ENCODE assay signal across 1 cellular context in the genomic region with DNA sequence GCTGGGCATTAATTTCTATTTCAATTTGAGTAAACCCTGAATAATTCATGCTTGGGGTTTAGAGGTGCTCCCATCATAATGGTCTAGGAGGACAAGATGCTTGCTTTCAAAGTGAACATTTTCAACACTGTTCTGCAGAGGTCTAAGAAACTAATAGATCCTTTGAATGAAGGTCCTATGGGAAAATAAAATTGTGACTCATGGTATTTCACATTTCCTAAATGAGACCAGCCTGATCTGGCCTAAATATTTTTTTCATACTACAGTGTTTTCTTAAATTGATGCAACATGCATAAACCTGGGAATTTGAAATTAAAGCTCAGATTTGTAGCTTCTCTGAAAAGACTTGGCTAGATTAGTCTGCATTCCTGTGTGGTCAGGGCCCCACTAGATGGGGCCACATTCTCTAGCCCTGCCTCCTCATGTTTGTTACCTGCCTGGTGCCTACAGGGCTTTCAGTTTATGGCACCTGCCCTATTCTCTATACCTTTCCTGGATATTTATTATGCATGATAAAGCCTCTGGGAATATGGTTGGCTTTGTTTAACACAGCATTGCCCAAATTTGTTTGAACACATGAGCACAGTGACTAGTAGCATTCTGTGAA.
TF ChIP-seq lines count a peak whose summit lies in the region.

No MANE protein-coding gene starts in this region.

TF ChIP-seq in WTC11, 78 proteins besides CTCF, POLR2A, EP300 and RAD21 (continued from another document):
- TF ChIP-seq, protein P1, sequence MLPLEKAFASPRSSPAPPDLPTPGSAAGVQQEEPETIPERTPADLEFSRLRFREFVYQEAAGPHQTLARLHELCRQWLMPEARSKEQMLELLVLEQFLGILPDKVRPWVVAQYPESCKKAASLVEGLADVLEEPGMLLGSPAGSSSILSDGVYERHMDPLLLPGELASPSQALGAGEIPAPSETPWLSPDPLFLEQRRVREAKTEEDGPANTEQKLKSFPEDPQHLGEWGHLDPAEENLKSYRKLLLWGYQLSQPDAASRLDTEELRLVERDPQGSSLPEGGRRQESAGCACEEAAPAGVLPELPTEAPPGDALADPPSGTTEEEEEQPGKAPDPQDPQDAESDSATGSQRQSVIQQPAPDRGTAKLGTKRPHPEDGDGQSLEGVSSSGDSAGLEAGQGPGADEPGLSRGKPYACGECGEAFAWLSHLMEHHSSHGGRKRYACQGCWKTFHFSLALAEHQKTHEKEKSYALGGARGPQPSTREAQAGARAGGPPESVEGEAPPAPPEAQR (CRISPR knock-in tag; IDR thresholded peaks at IDR 0.05) = no peak
- no peak for TF ChIP-seq ZNF396 (CRISPR knock-in tag; IDR thresholded peaks at IDR 0.05; ENCODE audit: borderline replicate concordance)
- TF ChIP-seq IRF2 (CRISPR knock-in tag; IDR thresholded peaks at IDR 0.05; ENCODE audit: borderline replicate concordance, low read depth) = no peak
- TF ChIP-seq, protein P2, sequence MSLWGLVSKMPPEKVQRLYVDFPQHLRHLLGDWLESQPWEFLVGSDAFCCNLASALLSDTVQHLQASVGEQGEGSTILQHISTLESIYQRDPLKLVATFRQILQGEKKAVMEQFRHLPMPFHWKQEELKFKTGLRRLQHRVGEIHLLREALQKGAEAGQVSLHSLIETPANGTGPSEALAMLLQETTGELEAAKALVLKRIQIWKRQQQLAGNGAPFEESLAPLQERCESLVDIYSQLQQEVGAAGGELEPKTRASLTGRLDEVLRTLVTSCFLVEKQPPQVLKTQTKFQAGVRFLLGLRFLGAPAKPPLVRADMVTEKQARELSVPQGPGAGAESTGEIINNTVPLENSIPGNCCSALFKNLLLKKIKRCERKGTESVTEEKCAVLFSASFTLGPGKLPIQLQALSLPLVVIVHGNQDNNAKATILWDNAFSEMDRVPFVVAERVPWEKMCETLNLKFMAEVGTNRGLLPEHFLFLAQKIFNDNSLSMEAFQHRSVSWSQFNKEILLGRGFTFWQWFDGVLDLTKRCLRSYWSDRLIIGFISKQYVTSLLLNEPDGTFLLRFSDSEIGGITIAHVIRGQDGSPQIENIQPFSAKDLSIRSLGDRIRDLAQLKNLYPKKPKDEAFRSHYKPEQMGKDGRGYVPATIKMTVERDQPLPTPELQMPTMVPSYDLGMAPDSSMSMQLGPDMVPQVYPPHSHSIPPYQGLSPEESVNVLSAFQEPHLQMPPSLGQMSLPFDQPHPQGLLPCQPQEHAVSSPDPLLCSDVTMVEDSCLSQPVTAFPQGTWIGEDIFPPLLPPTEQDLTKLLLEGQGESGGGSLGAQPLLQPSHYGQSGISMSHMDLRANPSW (CRISPR knock-in tag; conservative IDR thresholded peaks at IDR 0.05; ENCODE audit: low read depth) = no peak
- TF ChIP-seq, protein P3, sequence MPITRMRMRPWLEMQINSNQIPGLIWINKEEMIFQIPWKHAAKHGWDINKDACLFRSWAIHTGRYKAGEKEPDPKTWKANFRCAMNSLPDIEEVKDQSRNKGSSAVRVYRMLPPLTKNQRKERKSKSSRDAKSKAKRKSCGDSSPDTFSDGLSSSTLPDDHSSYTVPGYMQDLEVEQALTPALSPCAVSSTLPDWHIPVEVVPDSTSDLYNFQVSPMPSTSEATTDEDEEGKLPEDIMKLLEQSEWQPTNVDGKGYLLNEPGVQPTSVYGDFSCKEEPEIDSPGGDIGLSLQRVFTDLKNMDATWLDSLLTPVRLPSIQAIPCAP (CRISPR knock-in tag; IDR thresholded peaks at IDR 0.05) = no peak
- TF ChIP-seq ZNF138 (CRISPR knock-in tag; conservative IDR thresholded peaks at IDR 0.05) = no peak
- no peak for TF ChIP-seq FOXK1 (CRISPR knock-in tag; IDR thresholded peaks at IDR 0.05)
- TF ChIP-seq, protein P4, sequence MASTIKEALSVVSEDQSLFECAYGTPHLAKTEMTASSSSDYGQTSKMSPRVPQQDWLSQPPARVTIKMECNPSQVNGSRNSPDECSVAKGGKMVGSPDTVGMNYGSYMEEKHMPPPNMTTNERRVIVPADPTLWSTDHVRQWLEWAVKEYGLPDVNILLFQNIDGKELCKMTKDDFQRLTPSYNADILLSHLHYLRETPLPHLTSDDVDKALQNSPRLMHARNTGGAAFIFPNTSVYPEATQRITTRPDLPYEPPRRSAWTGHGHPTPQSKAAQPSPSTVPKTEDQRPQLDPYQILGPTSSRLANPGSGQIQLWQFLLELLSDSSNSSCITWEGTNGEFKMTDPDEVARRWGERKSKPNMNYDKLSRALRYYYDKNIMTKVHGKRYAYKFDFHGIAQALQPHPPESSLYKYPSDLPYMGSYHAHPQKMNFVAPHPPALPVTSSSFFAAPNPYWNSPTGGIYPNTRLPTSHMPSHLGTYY (CRISPR knock-in tag; IDR thresholded peaks at IDR 0.05) = no peak
- no peak for TF ChIP-seq SOX15 (CRISPR knock-in tag; IDR thresholded peaks at IDR 0.05)
- TF ChIP-seq SP1 (CRISPR knock-in tag; conservative IDR thresholded peaks at IDR 0.05) = no peak
